ENCODE assay signal across 8 cellular contexts in the genomic region with DNA sequence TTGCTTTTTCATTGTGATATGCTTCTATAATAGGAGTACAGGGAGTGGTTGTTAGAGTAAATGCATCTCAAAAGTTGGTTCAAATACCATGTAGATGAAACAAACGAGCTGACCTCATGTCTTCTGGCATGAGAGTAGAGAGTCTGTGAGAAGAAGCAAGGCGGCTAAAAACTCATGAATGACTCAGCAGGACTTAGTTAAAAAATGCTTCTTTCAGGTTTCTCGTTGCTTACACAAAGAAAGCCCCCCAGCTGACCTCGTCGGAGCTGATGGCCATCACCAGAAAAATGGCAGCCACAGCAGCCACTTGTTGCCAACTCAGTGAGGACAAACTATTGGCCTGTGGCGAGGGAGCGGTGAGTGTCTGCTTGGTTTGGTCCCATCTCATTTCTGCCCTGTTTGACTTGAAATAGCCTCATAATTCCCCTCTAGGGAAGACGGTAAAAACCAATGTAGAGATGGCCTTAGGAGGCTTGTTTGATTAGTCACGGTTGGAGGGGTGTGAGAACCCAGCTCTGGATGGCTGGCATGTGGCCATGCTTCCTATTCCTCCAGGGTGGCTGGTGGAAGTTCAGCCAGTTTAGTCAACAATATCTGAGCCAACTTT. TPM values are rescaled to one million over a fixed set of nuclear protein-coding genes. Genes with fewer than 3 reads are reported as not detected.
DNase-seq lines count a peak whose midpoint lies in the region; ATAC-seq and TF ChIP-seq lines count a peak whose summit lies in the region.

No MANE protein-coding gene starts in this region.

- H3K27ac Mint-ChIP-seq in GM23338 = peak overlapping the region; percentile 76
- H3K27ac Mint-ChIP-seq in naive thymus-derived CD8-positive, alpha-beta T cell = no peak overlapping the region

- no peaks in the 10 kb centered on the region for H3K9me3 Mint-ChIP-seq in GM23338
- H3K9me3 Mint-ChIP-seq in naive thymus-derived CD8-positive, alpha-beta T cell = no peaks in the 10 kb centered on the region

- no peaks in the 10 kb centered on the region for H3F3A ChIP-seq in GM23338 (replicated peaks; ENCODE audit: low read depth)

- H3K36me3 Mint-ChIP-seq in GM23338 (ENCODE audit: low read depth) = no peaks in the 10 kb centered on the region
- no peaks in the 10 kb centered on the region for H3K36me3 Mint-ChIP-seq in naive thymus-derived CD8-positive, alpha-beta T cell

- no peaks in the 10 kb centered on the region for H3K79me2 ChIP-seq in GM23338 (replicated peaks; ENCODE audit: insufficient read depth)

- no peak for TF ChIP-seq POLR2A in ovary (IDR thresholded peaks at IDR 0.05)
- no peak for TF ChIP-seq POLR2A in Peyer's patch (IDR thresholded peaks at IDR 0.05)

- H3K27me3 ChIP-seq in GM23338 (ENCODE audit: insufficient read depth) (no peaks in the 10 kb centered on the region), ovary (no peaks in the 10 kb centered on the region), Peyer's patch (no peaks in the 10 kb centered on the region)

- POLR2A ChIA-PET in naive thymus-derived CD8-positive, alpha-beta T cell (lab: Charles Lee) = no interaction called here

- no peak for TF ChIP-seq CTCF in GM23338 (conservative IDR thresholded peaks at IDR 0.05; ENCODE audit: low read depth in 2 of 2)
- TF ChIP-seq CTCF in epithelial cell of esophagus (IDR thresholded peaks at IDR 0.05; ENCODE audit: insufficient read depth, low read depth, low read length, missing control alignments) = no peak
- TF ChIP-seq CTCF in ovary (IDR thresholded peaks at IDR 0.05) = no peak
- no peak for TF ChIP-seq CTCF in Peyer's patch (IDR thresholded peaks at IDR 0.05)

- H3K4me2 ChIP-seq in GM23338 = peak overlapping the region; percentile 24; the same call in 1 of the 2 replicates

- H3K9me2 ChIP-seq in GM23338 (ENCODE audit: insufficient read depth) = no peaks in the 10 kb centered on the region

- WGBS in ovary, 3 donors = 32 to 37% (median 33%) methylated on average over 9 of the region's 9 CpGs

- DNase-seq in GM23338 (ENCODE audit: low spot score) (peak; percentile 47), NCI-H446 (lab: John Stamatoyannopoulos, UW) (peak; percentile 63 to 81), epithelial cell of esophagus (ENCODE audit: low read depth) (peak; percentile 88), ovary (peak; percentile 22 to 66 (median 52)), Peyer's patch (no peak)
- no peak for DNase-seq in naive thymus-derived CD8-positive, alpha-beta T cell
- DNase-seq in activated naive CD4-positive, alpha-beta T cell (lab: John Stamatoyannopoulos, UW) = no peak

- no peaks in the 10 kb centered on the region for H4K20me1 ChIP-seq in GM23338 (replicated peaks; ENCODE audit: insufficient read depth)

- no peak overlapping the region for H3K4me3 ChIP-seq in GM23338
- no peak overlapping the region for H3K4me3 ChIP-seq in epithelial cell of esophagus (ENCODE audit: low read length)
- no peak overlapping the region for H3K4me3 ChIP-seq in ovary
- no peak overlapping the region for H3K4me3 ChIP-seq in Peyer's patch

- peak; percentile 26 for ATAC-seq in GM23338
- ATAC-seq in HG02588 (IDR thresholded peaks at IDR 0.05; ENCODE audit: unreplicated experiment) = no peak
- no peak for ATAC-seq in naive thymus-derived CD8-positive, alpha-beta T cell

- peaks cover 61% of the 10 kb centered on the region for H3K4me1 Mint-ChIP-seq in GM23338
- H3K4me1 Mint-ChIP-seq in naive thymus-derived CD8-positive, alpha-beta T cell = no peaks in the 10 kb centered on the region

- no peak for TF ChIP-seq EP300 in ovary (IDR thresholded peaks at IDR 0.05)

- H3K36me3 ChIP-seq in GM23338 (ENCODE audit: insufficient read depth) = no peaks in the 10 kb centered on the region
- no peaks in the 10 kb centered on the region for H3K36me3 ChIP-seq in ovary
- H3K36me3 ChIP-seq in Peyer's patch = no peaks in the 10 kb centered on the region

- 0 out of 2 replicates have a peak overlapping the region, but pooled peaks have one; percentile 17 for H3K27ac ChIP-seq in GM23338 (ENCODE audit: low read depth)
- H3K27ac ChIP-seq in ovary = no peak overlapping the region
- H3K27ac ChIP-seq in Peyer's patch = no peak overlapping the region

- H3K9me3 ChIP-seq in ovary (no peaks in the 10 kb centered on the region), Peyer's patch (no peaks in the 10 kb centered on the region)

- H3K4me1 ChIP-seq in GM23338 (ENCODE audit: insufficient read depth) (peaks cover 52% of the 10 kb centered on the region), ovary (ENCODE audit: insufficient read depth) (peaks cover 8% of the 10 kb centered on the region), Peyer's patch (peaks cover 0 to 3% (median 0%) of the 10 kb centered on the region in 4 donors)

- intact Hi-C loops in ovary (cut with DNase I) = no loop called here

- H3K4me3 Mint-ChIP-seq in GM23338 = no peak overlapping the region; the same call in 2 of the 3 replicates
- H3K4me3 Mint-ChIP-seq in naive thymus-derived CD8-positive, alpha-beta T cell = no peak overlapping the region

- H3K27me3 Mint-ChIP-seq in GM23338 (ENCODE audit: insufficient read depth, low read depth, poor library complexity) = peaks cover 9% of the 10 kb centered on the region
- H3K27me3 Mint-ChIP-seq in naive thymus-derived CD8-positive, alpha-beta T cell = peaks cover 2 to 38% (median 7%) of the 10 kb centered on the region in 5 donors

- peak overlapping the region; percentile 12; the same call in 1 of the 2 replicates for H2AFZ ChIP-seq in GM23338

RNA-seq across cellular contexts. Expression of a gene that starts 14.5 kb away (rescaled TPM):
- 0.82 and 4.0 TPM in 2 replicates for total RNA-seq in GM23338 (2014; rRNA removed; shearing (Covaris generic))
- polyA plus RNA-seq in GM23338 (2016; fragmentation: Nextera tagmentation; extraction: Ambion mirVana) (17.1 and 17.3 TPM in 2 replicates), ovary (under 1 TPM in 1 of 2 donors, not detected in 1; 0.17 TPM)
- total RNA-seq in ovary (1 to 10 TPM in 1 of 7 donors, under 1 TPM in 2, not detected in 4; 0.32 to 2.8 (median 0.62) TPM), Peyer's patch (not detected)
- total RNA-seq in naive thymus-derived CD8-positive, alpha-beta T cell = not detected
- polyA plus RNA-seq in naive thymus-derived CD8-positive, alpha-beta T cell = not detected

RNA-seq across cellular contexts. Expression of a gene that starts 31.0 kb away (rescaled TPM):
- not detected in 2 replicates for total RNA-seq in GM23338 (2014; rRNA removed; shearing (Covaris generic))
- polyA plus RNA-seq in GM23338 (2016; fragmentation: Nextera tagmentation; extraction: Ambion mirVana) (not detected in 2 replicates), ovary (not detected)
- total RNA-seq in ovary (under 1 TPM in 1 of 7 donors, not detected in 6; 0.15 TPM), Peyer's patch (not detected)
- not detected for total RNA-seq in naive thymus-derived CD8-positive, alpha-beta T cell
- polyA plus RNA-seq in naive thymus-derived CD8-positive, alpha-beta T cell = not detected

RNA-seq across cellular contexts. Expression of a gene that starts 46.4 kb away (rescaled TPM):
- total RNA-seq in GM23338 (2014; rRNA removed; shearing (Covaris generic)) = not detected in 2 replicates
- not detected in 2 replicates for polyA plus RNA-seq in GM23338 (2016; fragmentation: Nextera tagmentation; extraction: Ambion mirVana)
- total RNA-seq in ovary = 10 to 100 TPM in 2 of 7 donors, 1 to 10 TPM in 3, under 1 TPM in 1, not detected in 1; 0.46 to 55.0 (median 4.6) TPM
- under 1 TPM; 0.18 to 0.20 TPM for polyA plus RNA-seq in ovary
- 1 to 10 TPM in 1 of 4 donors, under 1 TPM in 1, not detected in 2; 0.66 to 2.5 TPM for total RNA-seq in Peyer's patch
- total RNA-seq in naive thymus-derived CD8-positive, alpha-beta T cell = under 1 TPM; 0.73 to 0.88 TPM
- polyA plus RNA-seq in naive thymus-derived CD8-positive, alpha-beta T cell = not detected

Comparison
In these comparisons a context has a peak if more than half of its experiments do, and no peak if none do; other contexts are left out.
1. DNase-seq: peak in GM23338 (single experiment), NCI-H446 (2 of 2), epithelial cell of esophagus (single experiment) and ovary (5 of 5); none in Peyer's patch (0 of 3), naive thymus-derived CD8-positive, alpha-beta T cell (0 of 10) and activated naive CD4-positive, alpha-beta T cell (0 of 4).